ENCODE assay signal across 5 cellular contexts in the genomic region with DNA sequence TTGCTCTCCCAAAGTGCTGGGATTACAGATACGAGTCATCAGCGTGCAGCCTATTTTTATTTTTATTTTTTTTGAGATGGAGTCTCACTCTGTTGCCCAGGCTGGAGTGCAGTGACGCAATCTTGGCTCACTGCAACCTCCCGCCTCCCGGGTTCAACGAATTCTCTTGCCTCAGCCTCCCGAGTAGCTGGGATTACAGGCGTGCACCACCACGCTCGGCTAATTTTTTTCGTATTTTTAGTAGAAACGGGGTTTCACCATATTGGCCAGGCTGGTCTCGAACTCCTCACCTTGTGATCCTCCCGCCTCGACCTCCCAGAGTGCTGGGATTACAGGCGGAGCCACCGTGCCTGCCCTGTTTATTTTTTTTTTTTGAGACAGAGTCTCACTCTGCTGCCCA. TPM values are rescaled to one million over a fixed set of nuclear protein-coding genes. Genes with fewer than 3 reads are reported as not detected.
"Had no signal": no experiment of that assay in that cellular context is flagged by ENCODE, and none has a peak within 500 bp of the region (broad histone marks: within the 10 kb centered on the region; RNA-seq: fewer than 3 reads in every experiment).

No MANE protein-coding gene starts in this region.

RNA-seq across cellular contexts. Expression of a gene that starts 53.8 kb away (rescaled TPM):
- total RNA-seq: LHCN-M2, Peyer's patch, Right ventricle myocardium superior, SJSA1 had no signal
- polyA plus RNA-seq: SK-N-SH had no signal
